In genomic region chr5:79535477-79536192, GRCh38 we compare ENCODE assay signal across 13 cellular contexts. TPM values are rescaled to one million over a fixed set of nuclear protein-coding genes. Genes with fewer than 3 reads are reported as not detected.
A peak's percentile ranks its signal among the peaks of the same experiment; 100 is the strongest.
DNase-seq lines count a peak whose midpoint lies in the region; ATAC-seq and TF ChIP-seq lines count a peak whose summit lies in the region.
"Had no signal": no experiment of that assay in that cellular context is flagged by ENCODE, and none has a peak within 500 bp of the region (broad histone marks: within the 10 kb centered on the region; RNA-seq: fewer than 3 reads in every experiment).

No MANE protein-coding gene starts in this region.

- peak; percentile 16; the same call in 1 of the 2 replicates for TF ChIP-seq CTCF in AG10803 (conservative IDR thresholded peaks at IDR 0.05; ENCODE audit: low read length)

- no peaks in the 10 kb centered on the region for H3K27me3 ChIP-seq in adipocyte (replicated peaks; ENCODE audit: control insufficient read depth, insufficient read depth, low read length)
- H3K27me3 ChIP-seq: pancreas had no signal

- ATAC-seq in left lobe of liver (peak; percentile 71), HG02885 (IDR thresholded peaks at IDR 0.05; ENCODE audit: poor library complexity, unreplicated experiment) (no peak), HG02642 (IDR thresholded peaks at IDR 0.05; ENCODE audit: poor library complexity, unreplicated experiment) (no peak)
- no peak for ATAC-seq in activated CD8-positive, alpha-beta memory T cell treated with anti-CD3 and anti-CD28 coated beads, Interleukin-2, amount 10 ng/mL, durations not matched to agents 7 days and 5 days
- ATAC-seq in activated CD4-positive, alpha-beta T cell treated with anti-CD3 and anti-CD28 coated beads for 36 hours, result no peak
- ATAC-seq: pancreas had no signal

- intact Hi-C loops in activated CD4-positive, alpha-beta T cell treated with anti-CD3 and anti-CD28 coated beads for 36 hours (cut with DNase I, micrococcal nuclease), result loop anchor here in 1 of 2 experiments (1.0 to 2.0 kb wide), 2 partner anchors 402 to 515 kb away; no protein-coding TSS in a partner anchor

- H3K4me1 Mint-ChIP-seq in activated CD8-positive, alpha-beta memory T cell treated with anti-CD3 and anti-CD28 coated beads, Interleukin-2, amount 10 ng/mL, durations not matched to agents 7 days and 5 days, result no peaks in the 10 kb centered on the region
- no peaks in the 10 kb centered on the region for H3K4me1 Mint-ChIP-seq in activated CD4-positive, alpha-beta T cell treated with anti-CD3 and anti-CD28 coated beads for 36 hours

- H3K9me3 ChIP-seq in adipocyte (ENCODE audit: control insufficient read depth, low read length), result no peaks in the 10 kb centered on the region
- H3K9me3 ChIP-seq: pancreas had no signal

- DNase-seq in AG10803 (ENCODE audit: low read depth) (no peak), HCEC 1CT (peak; percentile 13), adipocyte (ENCODE audit: low read depth) (peak; percentile 37), left lobe of liver (ENCODE audit: low spot score) (no peak)
- DNase-seq in activated CD8-positive, alpha-beta memory T cell treated with anti-CD3 and anti-CD28 coated beads, Interleukin-2, amount 10 ng/mL, durations not matched to agents 7 days and 5 days, result no peak
- DNase-seq in activated CD4-positive, alpha-beta T cell treated with anti-CD3 and anti-CD28 coated beads for 36 hours, result no peak
- DNase-seq: activated naive CD4-positive, alpha-beta T cell; GDM1; NCI-H345; pancreas; stimulated activated CD4-positive, alpha-beta T cell treated with anti-CD3 and anti-CD28 coated beads, Interleukin-12 subunit alpha, Interleukin-12 subunit beta, amount 100 ng/mL, for 4 hours had no signal

- H3K36me3 Mint-ChIP-seq in activated CD8-positive, alpha-beta memory T cell treated with anti-CD3 and anti-CD28 coated beads, Interleukin-2, amount 10 ng/mL, durations not matched to agents 7 days and 5 days, result no peaks in the 10 kb centered on the region
- no peaks in the 10 kb centered on the region for H3K36me3 Mint-ChIP-seq in activated CD4-positive, alpha-beta T cell treated with anti-CD3 and anti-CD28 coated beads for 36 hours (ENCODE audit: low read depth)

- H3K4me3 ChIP-seq in AG10803 (ENCODE audit: low read length), result no peak overlapping the region
- H3K4me3 ChIP-seq in adipocyte (ENCODE audit: low read length), result no peak overlapping the region
- H3K4me3 ChIP-seq: pancreas had no signal

- peaks cover 12% of the 10 kb centered on the region for H3K27me3 Mint-ChIP-seq in activated CD8-positive, alpha-beta memory T cell treated with anti-CD3 and anti-CD28 coated beads, Interleukin-2, amount 10 ng/mL, durations not matched to agents 7 days and 5 days
- H3K27me3 Mint-ChIP-seq in activated CD4-positive, alpha-beta T cell treated with anti-CD3 and anti-CD28 coated beads for 36 hours, result peaks cover 3% of the 10 kb centered on the region

- no peaks in the 10 kb centered on the region for H3K9me3 Mint-ChIP-seq in activated CD8-positive, alpha-beta memory T cell treated with anti-CD3 and anti-CD28 coated beads, Interleukin-2, amount 10 ng/mL, durations not matched to agents 7 days and 5 days (ENCODE audit: low read depth)
- H3K9me3 Mint-ChIP-seq in activated CD4-positive, alpha-beta T cell treated with anti-CD3 and anti-CD28 coated beads for 36 hours (ENCODE audit: low read depth), result no peaks in the 10 kb centered on the region

- POLR2A ChIA-PET in activated CD4-positive, alpha-beta T cell treated with anti-CD3 and anti-CD28 coated beads for 36 hours (lab: Charles Lee), result interaction anchor here (0.6 kb wide), 1 partner anchor 1127 kb away, joined by 3 read pairs; no protein-coding TSS in a partner anchor

- CTCF ChIA-PET in activated CD8-positive, alpha-beta memory T cell treated with anti-CD3 and anti-CD28 coated beads, Interleukin-2, amount 10 ng/mL, durations not matched to agents 7 days and 5 days (lab: Charles Lee), result no interaction called here
- CTCF ChIA-PET in activated CD4-positive, alpha-beta T cell treated with anti-CD3 and anti-CD28 coated beads for 36 hours (lab: Charles Lee), result interaction anchor here (0.6 to 1.9 kb wide), 3 partner anchors 402 to 511 kb away, joined by 3 to 5 read pairs (median 3); no protein-coding TSS in a partner anchor

- H3K36me3 ChIP-seq in adipocyte (ENCODE audit: control insufficient read depth, insufficient read depth, low read length, severe bottlenecking), result no peaks in the 10 kb centered on the region
- H3K36me3 ChIP-seq: pancreas had no signal

- H3K4me3 Mint-ChIP-seq in activated CD8-positive, alpha-beta memory T cell treated with anti-CD3 and anti-CD28 coated beads, Interleukin-2, amount 10 ng/mL, durations not matched to agents 7 days and 5 days, result no peak overlapping the region
- no peak overlapping the region for H3K4me3 Mint-ChIP-seq in activated CD4-positive, alpha-beta T cell treated with anti-CD3 and anti-CD28 coated beads for 36 hours

- no peak overlapping the region for H3K27ac Mint-ChIP-seq in activated CD8-positive, alpha-beta memory T cell treated with anti-CD3 and anti-CD28 coated beads, Interleukin-2, amount 10 ng/mL, durations not matched to agents 7 days and 5 days
- no peak overlapping the region for H3K27ac Mint-ChIP-seq in activated CD4-positive, alpha-beta T cell treated with anti-CD3 and anti-CD28 coated beads for 36 hours

- H3K9ac ChIP-seq in adipocyte (ENCODE audit: low read length), result no peak overlapping the region

- H3K4me1 ChIP-seq in adipocyte (ENCODE audit: control insufficient read depth, insufficient read depth, low read length), result no peaks in the 10 kb centered on the region
- H3K4me1 ChIP-seq: pancreas had no signal

RNA-seq across cellular contexts. Expression of gene HOMER1, which starts 21.7 kb away (rescaled TPM):
- total RNA-seq in left lobe of liver, result 0.75 TPM
- total RNA-seq in activated CD8-positive, alpha-beta memory T cell treated with anti-CD3 and anti-CD28 coated beads, Interleukin-2, amount 10 ng/mL, durations not matched to agents 7 days and 5 days, result 1 to 10 TPM; 2.5 to 5.2 TPM
- total RNA-seq in activated CD4-positive, alpha-beta T cell treated with anti-CD3 and anti-CD28 coated beads for 36 hours, result 10 to 100 TPM; 11.1 to 15.1 TPM

Comparison
In these comparisons a context has a peak if more than half of its experiments do, and no peak if none do; other contexts are left out.
1. DNase-seq: peak in HCEC 1CT (single experiment) and adipocyte (single experiment); none in AG10803 (single experiment), left lobe of liver (single experiment), activated CD8-positive, alpha-beta memory T cell treated with anti-CD3 and anti-CD28 coated beads, Interleukin-2, amount 10 ng/mL, durations not matched to agents 7 days and 5 days (single experiment) and activated CD4-positive, alpha-beta T cell treated with anti-CD3 and anti-CD28 coated beads for 36 hours (single experiment).